Comparison of ENCODE assay signal across 1 cellular context in the genomic region with DNA sequence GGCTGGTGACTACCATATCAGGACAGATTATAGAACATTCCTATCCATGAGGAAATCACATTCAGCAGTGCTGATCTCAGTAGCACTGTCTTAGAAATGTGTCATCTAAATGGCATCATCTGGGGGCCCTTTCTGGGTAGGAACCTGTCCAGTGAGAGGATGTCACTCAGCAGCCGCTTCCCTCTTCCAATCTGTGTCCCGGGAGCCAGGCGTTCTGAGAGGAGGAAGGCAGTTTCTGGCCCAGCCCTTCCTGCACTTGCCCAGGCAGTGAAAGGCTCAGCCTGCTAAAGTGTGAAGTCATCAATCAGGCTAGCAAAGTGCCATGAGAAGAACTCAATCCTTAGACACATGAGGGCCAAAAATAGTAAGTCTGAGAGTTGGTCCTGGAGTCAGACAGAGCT.
TF ChIP-seq lines count a peak whose summit lies in the region.

No MANE protein-coding gene starts in this region.

TF ChIP-seq in WTC11, 78 proteins besides CTCF, POLR2A, EP300 and RAD21 (continued from another document):
- TF ChIP-seq, protein P1, sequence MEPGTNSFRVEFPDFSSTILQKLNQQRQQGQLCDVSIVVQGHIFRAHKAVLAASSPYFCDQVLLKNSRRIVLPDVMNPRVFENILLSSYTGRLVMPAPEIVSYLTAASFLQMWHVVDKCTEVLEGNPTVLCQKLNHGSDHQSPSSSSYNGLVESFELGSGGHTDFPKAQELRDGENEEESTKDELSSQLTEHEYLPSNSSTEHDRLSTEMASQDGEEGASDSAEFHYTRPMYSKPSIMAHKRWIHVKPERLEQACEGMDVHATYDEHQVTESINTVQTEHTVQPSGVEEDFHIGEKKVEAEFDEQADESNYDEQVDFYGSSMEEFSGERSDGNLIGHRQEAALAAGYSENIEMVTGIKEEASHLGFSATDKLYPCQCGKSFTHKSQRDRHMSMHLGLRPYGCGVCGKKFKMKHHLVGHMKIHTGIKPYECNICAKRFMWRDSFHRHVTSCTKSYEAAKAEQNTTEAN (CRISPR knock-in tag; IDR thresholded peaks at IDR 0.05): no peak
- TF ChIP-seq SMAD3 (CRISPR knock-in tag; IDR thresholded peaks at IDR 0.05; ENCODE audit: borderline replicate concordance) (no peak), FOXJ3 (CRISPR knock-in tag; IDR thresholded peaks at IDR 0.05; ENCODE audit: borderline replicate concordance) (no peak), TEAD1 (CRISPR knock-in tag; IDR thresholded peaks at IDR 0.05) (no peak), NFATC4 (CRISPR knock-in tag; IDR thresholded peaks at IDR 0.05) (no peak)
- TF ChIP-seq, protein P2, sequence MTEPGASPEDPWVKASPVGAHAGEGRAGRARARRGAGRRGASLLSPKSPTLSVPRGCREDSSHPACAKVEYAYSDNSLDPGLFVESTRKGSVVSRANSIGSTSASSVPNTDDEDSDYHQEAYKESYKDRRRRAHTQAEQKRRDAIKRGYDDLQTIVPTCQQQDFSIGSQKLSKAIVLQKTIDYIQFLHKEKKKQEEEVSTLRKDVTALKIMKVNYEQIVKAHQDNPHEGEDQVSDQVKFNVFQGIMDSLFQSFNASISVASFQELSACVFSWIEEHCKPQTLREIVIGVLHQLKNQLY (CRISPR knock-in tag; IDR thresholded peaks at IDR 0.05): no peak
- TF ChIP-seq, protein P3, sequence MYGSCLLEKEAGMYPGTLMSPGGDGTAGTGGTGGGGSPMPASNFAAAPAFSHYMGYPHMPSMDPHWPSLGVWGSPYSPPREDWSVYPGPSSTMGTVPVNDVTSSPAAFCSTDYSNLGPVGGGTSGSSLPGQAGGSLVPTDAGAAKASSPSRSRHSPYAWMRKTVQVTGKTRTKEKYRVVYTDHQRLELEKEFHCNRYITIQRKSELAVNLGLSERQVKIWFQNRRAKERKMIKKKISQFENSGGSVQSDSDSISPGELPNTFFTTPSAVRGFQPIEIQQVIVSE (CRISPR knock-in tag; IDR thresholded peaks at IDR 0.05; ENCODE audit: borderline replicate concordance): no peak
- TF ChIP-seq, protein P4, sequence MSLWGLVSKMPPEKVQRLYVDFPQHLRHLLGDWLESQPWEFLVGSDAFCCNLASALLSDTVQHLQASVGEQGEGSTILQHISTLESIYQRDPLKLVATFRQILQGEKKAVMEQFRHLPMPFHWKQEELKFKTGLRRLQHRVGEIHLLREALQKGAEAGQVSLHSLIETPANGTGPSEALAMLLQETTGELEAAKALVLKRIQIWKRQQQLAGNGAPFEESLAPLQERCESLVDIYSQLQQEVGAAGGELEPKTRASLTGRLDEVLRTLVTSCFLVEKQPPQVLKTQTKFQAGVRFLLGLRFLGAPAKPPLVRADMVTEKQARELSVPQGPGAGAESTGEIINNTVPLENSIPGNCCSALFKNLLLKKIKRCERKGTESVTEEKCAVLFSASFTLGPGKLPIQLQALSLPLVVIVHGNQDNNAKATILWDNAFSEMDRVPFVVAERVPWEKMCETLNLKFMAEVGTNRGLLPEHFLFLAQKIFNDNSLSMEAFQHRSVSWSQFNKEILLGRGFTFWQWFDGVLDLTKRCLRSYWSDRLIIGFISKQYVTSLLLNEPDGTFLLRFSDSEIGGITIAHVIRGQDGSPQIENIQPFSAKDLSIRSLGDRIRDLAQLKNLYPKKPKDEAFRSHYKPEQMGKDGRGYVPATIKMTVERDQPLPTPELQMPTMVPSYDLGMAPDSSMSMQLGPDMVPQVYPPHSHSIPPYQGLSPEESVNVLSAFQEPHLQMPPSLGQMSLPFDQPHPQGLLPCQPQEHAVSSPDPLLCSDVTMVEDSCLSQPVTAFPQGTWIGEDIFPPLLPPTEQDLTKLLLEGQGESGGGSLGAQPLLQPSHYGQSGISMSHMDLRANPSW (CRISPR knock-in tag; conservative IDR thresholded peaks at IDR 0.05; ENCODE audit: low read depth): no peak
- TF ChIP-seq, protein P5, sequence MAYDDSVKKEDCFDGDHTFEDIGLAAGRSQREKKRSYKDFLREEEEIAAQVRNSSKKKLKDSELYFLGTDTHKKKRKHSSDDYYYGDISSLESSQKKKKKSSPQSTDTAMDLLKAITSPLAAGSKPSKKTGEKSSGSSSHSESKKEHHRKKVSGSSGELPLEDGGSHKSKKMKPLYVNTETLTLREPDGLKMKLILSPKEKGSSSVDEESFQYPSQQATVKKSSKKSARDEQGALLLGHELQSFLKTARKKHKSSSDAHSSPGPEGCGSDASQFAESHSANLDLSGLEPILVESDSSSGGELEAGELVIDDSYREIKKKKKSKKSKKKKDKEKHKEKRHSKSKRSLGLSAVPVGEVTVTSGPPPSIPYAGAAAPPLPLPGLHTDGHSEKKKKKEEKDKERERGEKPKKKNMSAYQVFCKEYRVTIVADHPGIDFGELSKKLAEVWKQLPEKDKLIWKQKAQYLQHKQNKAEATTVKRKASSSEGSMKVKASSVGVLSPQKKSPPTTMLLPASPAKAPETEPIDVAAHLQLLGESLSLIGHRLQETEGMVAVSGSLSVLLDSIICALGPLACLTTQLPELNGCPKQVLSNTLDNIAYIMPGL (CRISPR knock-in tag; IDR thresholded peaks at IDR 0.05): no peak
- TF ChIP-seq, protein P6, sequence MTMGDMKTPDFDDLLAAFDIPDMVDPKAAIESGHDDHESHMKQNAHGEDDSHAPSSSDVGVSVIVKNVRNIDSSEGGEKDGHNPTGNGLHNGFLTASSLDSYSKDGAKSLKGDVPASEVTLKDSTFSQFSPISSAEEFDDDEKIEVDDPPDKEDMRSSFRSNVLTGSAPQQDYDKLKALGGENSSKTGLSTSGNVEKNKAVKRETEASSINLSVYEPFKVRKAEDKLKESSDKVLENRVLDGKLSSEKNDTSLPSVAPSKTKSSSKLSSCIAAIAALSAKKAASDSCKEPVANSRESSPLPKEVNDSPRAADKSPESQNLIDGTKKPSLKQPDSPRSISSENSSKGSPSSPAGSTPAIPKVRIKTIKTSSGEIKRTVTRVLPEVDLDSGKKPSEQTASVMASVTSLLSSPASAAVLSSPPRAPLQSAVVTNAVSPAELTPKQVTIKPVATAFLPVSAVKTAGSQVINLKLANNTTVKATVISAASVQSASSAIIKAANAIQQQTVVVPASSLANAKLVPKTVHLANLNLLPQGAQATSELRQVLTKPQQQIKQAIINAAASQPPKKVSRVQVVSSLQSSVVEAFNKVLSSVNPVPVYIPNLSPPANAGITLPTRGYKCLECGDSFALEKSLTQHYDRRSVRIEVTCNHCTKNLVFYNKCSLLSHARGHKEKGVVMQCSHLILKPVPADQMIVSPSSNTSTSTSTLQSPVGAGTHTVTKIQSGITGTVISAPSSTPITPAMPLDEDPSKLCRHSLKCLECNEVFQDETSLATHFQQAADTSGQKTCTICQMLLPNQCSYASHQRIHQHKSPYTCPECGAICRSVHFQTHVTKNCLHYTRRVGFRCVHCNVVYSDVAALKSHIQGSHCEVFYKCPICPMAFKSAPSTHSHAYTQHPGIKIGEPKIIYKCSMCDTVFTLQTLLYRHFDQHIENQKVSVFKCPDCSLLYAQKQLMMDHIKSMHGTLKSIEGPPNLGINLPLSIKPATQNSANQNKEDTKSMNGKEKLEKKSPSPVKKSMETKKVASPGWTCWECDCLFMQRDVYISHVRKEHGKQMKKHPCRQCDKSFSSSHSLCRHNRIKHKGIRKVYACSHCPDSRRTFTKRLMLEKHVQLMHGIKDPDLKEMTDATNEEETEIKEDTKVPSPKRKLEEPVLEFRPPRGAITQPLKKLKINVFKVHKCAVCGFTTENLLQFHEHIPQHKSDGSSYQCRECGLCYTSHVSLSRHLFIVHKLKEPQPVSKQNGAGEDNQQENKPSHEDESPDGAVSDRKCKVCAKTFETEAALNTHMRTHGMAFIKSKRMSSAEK (CRISPR knock-in tag; IDR thresholded peaks at IDR 0.05; ENCODE audit: borderline replicate concordance): no peak
TF ChIP-seq in WTC11: peak in this region for 0.
